ENCODE assay signal across 1 cellular context in genomic region chr20:18831830-18832229, GRCh38.
TF ChIP-seq lines count a peak whose summit lies in the region.

No MANE protein-coding gene starts in this region.

TF ChIP-seq in SK-N-SH treated with all-trans-retinoic acid at 6 μM for 48 hours, 23 proteins besides CTCF, POLR2A, EP300 and RAD21 (continued from another document):
- no peak for TF ChIP-seq CSRNP3 (CRISPR knock-in tag; IDR thresholded peaks at IDR 0.05)
- TF ChIP-seq ARNTL (CRISPR knock-in tag; IDR thresholded peaks at IDR 0.05; ENCODE audit: borderline replicate concordance, low read depth): no peak
- no peak for TF ChIP-seq ESRRG (CRISPR knock-in tag; IDR thresholded peaks at IDR 0.05)
